Comparison of ENCODE assay signal across 1 cellular context in genomic region chr22:19287076-19287724, GRCh38.
TF ChIP-seq lines count a peak whose summit lies in the region.

No MANE protein-coding gene starts in this region.

TF ChIP-seq in K562, 482 proteins besides CTCF, POLR2A, EP300 and RAD21 (continued from another document and continues in another):
- TF ChIP-seq REST (CRISPR knock-in tag; IDR thresholded peaks at IDR 0.05; ENCODE audit: low read depth) (no peak), SMAD3 (CRISPR knock-in tag; conservative IDR thresholded peaks at IDR 0.05) (no peak), MGA (IDR thresholded peaks at IDR 0.05) (0 out of 2 replicates have a peak, but pooled peaks have one; percentile 25), ZNF41 (CRISPR knock-in tag; conservative IDR thresholded peaks at IDR 0.05) (no peak), BDP1 (IDR thresholded peaks at IDR 0.05; ENCODE audit: insufficient read depth, insufficient read length) (no peak), ZFP1 (CRISPR knock-in tag; IDR thresholded peaks at IDR 0.05) (no peak), CHD1 (IDR thresholded peaks at IDR 0.05; ENCODE audit: low read length) (no peak), HCFC1 (IDR thresholded peaks at IDR 0.05; ENCODE audit: low read depth, low read length) (0 out of 2 replicates have a peak, but pooled peaks have one; percentile 9), NKRF (IDR thresholded peaks at IDR 0.05; ENCODE audit: borderline replicate concordance) (no peak), NR2F6 (CRISPR knock-in tag; IDR thresholded peaks at IDR 0.05) (0 out of 2 replicates have a peak, but pooled peaks have one; percentile 20), BHLHE40 (IDR thresholded peaks at IDR 0.05; ENCODE audit: low read length) (0 out of 2 replicates have a peak, but pooled peaks have one; percentile 20), ZNF239 (CRISPR knock-in tag; IDR thresholded peaks at IDR 0.05) (no peak), OTX1 (CRISPR knock-in tag; IDR thresholded peaks at IDR 0.05) (0 out of 2 replicates have a peak, but pooled peaks have one; percentile 39), WHSC1 (IDR thresholded peaks at IDR 0.05; ENCODE audit: low read length) (no peak), SPI1 (IDR thresholded peaks at IDR 0.05; ENCODE audit: borderline replicate concordance, low read depth, low read length) (peak; percentile 21; the same call in 1 of the 2 replicates), KLF1 (tag; IDR thresholded peaks at IDR 0.05) (0 out of 2 replicates have a peak, but pooled peaks have one; percentile 19), ZBTB26 (CRISPR knock-in tag; IDR thresholded peaks at IDR 0.05) (peak; percentile 78; the same call in 1 of the 2 replicates), ARID3B (CRISPR knock-in tag; IDR thresholded peaks at IDR 0.05; ENCODE audit: borderline replicate concordance) (peak; percentile 32; the same call in 1 of the 2 replicates), ZBTB34 (CRISPR knock-in tag; IDR thresholded peaks at IDR 0.05) (no peak), NCOA2 (IDR thresholded peaks at IDR 0.05; ENCODE audit: partially characterized antibody in 2 of 2) (no peak), ELF4 (CRISPR knock-in tag; IDR thresholded peaks at IDR 0.05) (peak; percentile 46; the same call in 1 of the 2 replicates), ATF1 (CRISPR knock-in tag; IDR thresholded peaks at IDR 0.05) (no peak), ATF1 (tag; IDR thresholded peaks at IDR 0.05) (0 out of 2 replicates have a peak, but pooled peaks have one; percentile 9), ZKSCAN1 (IDR thresholded peaks at IDR 0.05; ENCODE audit: low read depth, low read length) (no peak)
- TF ChIP-seq, protein P1, sequence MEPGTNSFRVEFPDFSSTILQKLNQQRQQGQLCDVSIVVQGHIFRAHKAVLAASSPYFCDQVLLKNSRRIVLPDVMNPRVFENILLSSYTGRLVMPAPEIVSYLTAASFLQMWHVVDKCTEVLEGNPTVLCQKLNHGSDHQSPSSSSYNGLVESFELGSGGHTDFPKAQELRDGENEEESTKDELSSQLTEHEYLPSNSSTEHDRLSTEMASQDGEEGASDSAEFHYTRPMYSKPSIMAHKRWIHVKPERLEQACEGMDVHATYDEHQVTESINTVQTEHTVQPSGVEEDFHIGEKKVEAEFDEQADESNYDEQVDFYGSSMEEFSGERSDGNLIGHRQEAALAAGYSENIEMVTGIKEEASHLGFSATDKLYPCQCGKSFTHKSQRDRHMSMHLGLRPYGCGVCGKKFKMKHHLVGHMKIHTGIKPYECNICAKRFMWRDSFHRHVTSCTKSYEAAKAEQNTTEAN (CRISPR knock-in tag; IDR thresholded peaks at IDR 0.05), result no peak
- TF ChIP-seq, protein P2, sequence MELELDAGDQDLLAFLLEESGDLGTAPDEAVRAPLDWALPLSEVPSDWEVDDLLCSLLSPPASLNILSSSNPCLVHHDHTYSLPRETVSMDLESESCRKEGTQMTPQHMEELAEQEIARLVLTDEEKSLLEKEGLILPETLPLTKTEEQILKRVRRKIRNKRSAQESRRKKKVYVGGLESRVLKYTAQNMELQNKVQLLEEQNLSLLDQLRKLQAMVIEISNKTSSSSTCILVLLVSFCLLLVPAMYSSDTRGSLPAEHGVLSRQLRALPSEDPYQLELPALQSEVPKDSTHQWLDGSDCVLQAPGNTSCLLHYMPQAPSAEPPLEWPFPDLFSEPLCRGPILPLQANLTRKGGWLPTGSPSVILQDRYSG (tag; conservative IDR thresholded peaks at IDR 0.05; ENCODE audit: low read depth), result no peak
- TF ChIP-seq, protein P3, sequence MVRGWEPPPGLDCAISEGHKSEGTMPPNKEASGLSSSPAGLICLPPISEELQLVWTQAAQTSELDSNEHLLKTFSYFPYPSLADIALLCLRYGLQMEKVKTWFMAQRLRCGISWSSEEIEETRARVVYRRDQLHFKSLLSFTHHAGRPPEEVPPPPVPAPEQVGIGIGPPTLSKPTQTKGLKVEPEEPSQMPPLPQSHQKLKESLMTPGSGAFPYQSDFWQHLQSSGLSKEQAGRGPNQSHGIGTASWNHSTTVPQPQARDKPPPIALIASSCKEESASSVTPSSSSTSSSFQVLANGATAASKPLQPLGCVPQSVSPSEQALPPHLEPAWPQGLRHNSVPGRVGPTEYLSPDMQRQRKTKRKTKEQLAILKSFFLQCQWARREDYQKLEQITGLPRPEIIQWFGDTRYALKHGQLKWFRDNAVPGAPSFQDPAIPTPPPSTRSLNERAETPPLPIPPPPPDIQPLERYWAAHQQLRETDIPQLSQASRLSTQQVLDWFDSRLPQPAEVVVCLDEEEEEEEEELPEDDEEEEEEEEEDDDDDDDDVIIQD (CRISPR knock-in tag; IDR thresholded peaks at IDR 0.05), result 0 out of 2 replicates have a peak, but pooled peaks have one; percentile 36
